19 cellular contexts compared by ENCODE assay signal in genomic region chr18:35171315-35171987, GRCh38.
DNase-seq lines count a peak whose midpoint lies in the region; ATAC-seq and TF ChIP-seq lines count a peak whose summit lies in the region.
"Had no signal": no experiment of that assay in that cellular context is flagged by ENCODE, and none has a peak within 500 bp of the region (broad histone marks: within the 10 kb centered on the region; RNA-seq: fewer than 3 reads in every experiment).

No MANE protein-coding gene starts in this region.

- peak overlapping the region; percentile 4 to 68 for H3K27ac Mint-ChIP-seq in activated naive CD4-positive, alpha-beta T cell treated with anti-CD3 and anti-CD28 coated beads, Interleukin-2, amount 50 U/mL, for 72 hours
- H3K27ac Mint-ChIP-seq in activated naive CD8-positive, alpha-beta T cell treated with anti-CD3 and anti-CD28 coated beads, Interleukin-2, amount 50 U/mL, for 24 hours = peak overlapping the region; percentile 82
- no peak overlapping the region for H3K27ac Mint-ChIP-seq in mesothelial cell of epicardium
- H3K27ac Mint-ChIP-seq: activated CD4-positive, alpha-beta T cell treated with anti-CD3 and anti-CD28 coated beads, Interleukin-2, amount 10 ng/mL, durations not matched to agents 7 days and 5 days; T-helper 1 cell treated with Interleukin-12 subunit alpha and Interleukin-12 subunit beta and Interleukin-4 antibody, amounts not matched to agents 30 μg/mL and 1 μg/mL, for 36 hours had no signal

- H3K4me3 ChIP-seq in tibial nerve = no peak overlapping the region
- H3K4me3 ChIP-seq: breast epithelium, gastrocnemius medialis, prostate gland, upper lobe of right lung had no signal

- H3K9me3 Mint-ChIP-seq in activated naive CD4-positive, alpha-beta T cell treated with anti-CD3 and anti-CD28 coated beads, Interleukin-2, amount 50 U/mL, for 72 hours = peaks cover 0 to 17% of the 10 kb centered on the region in 2 donors
- no peaks in the 10 kb centered on the region for H3K9me3 Mint-ChIP-seq in activated naive CD8-positive, alpha-beta T cell treated with anti-CD3 and anti-CD28 coated beads, Interleukin-2, amount 50 U/mL, for 24 hours
- H3K9me3 Mint-ChIP-seq in mesothelial cell of epicardium = peaks cover 6% of the 10 kb centered on the region

- H3K27ac ChIP-seq in tibial nerve = peak overlapping the region in 3 of 4 donors; percentile 50 to 64 (median 51)
- H3K27ac ChIP-seq: breast epithelium, gastrocnemius medialis, prostate gland, upper lobe of right lung had no signal

- in situ Hi-C loops in KBM-7 (cut with MboI; ENCODE audit: low pct_unique_long_range_greater_than_20kb, low sequenced_read_pairs) = no loop called here

- H3K4me3 Mint-ChIP-seq in activated naive CD8-positive, alpha-beta T cell treated with anti-CD3 and anti-CD28 coated beads, Interleukin-2, amount 50 U/mL, for 24 hours = no peak overlapping the region
- H3K4me3 Mint-ChIP-seq in mesothelial cell of epicardium = no peak overlapping the region
- H3K4me3 Mint-ChIP-seq: activated CD4-positive, alpha-beta T cell treated with anti-CD3 and anti-CD28 coated beads, Interleukin-2, amount 10 ng/mL, durations not matched to agents 7 days and 5 days; T-helper 1 cell treated with Interleukin-12 subunit alpha and Interleukin-12 subunit beta and Interleukin-4 antibody, amounts not matched to agents 30 μg/mL and 1 μg/mL, for 36 hours had no signal

- 30 to 45% methylated on average over 5 of the region's 5 CpGs for WGBS in tibial nerve, 2 donors

- peaks cover 0 to 37% (median 8%) of the 10 kb centered on the region in 4 donors for H3K4me1 ChIP-seq in tibial nerve
- H3K4me1 ChIP-seq: BE2C, prostate gland had no signal

- no peaks in the 10 kb centered on the region for H3K9me3 ChIP-seq in tibial nerve
- H3K9me3 ChIP-seq: BE2C, breast epithelium, gastrocnemius medialis, prostate gland, upper lobe of right lung had no signal

- H3K27me3 ChIP-seq in tibial nerve = no peaks in the 10 kb centered on the region
- H3K27me3 ChIP-seq: BE2C, breast epithelium, gastrocnemius medialis, upper lobe of right lung had no signal

- peak; percentile 71 to 77 for ATAC-seq in activated naive CD4-positive, alpha-beta T cell treated with anti-CD3 and anti-CD28 coated beads, Interleukin-2, amount 50 U/mL, for 72 hours
- peak; percentile 94 for ATAC-seq in activated naive CD8-positive, alpha-beta T cell treated with anti-CD3 and anti-CD28 coated beads, Interleukin-2, amount 50 U/mL, for 24 hours
- peak; percentile 87 for ATAC-seq in left lobe of liver

- no peak for TF ChIP-seq CTCF in tibial nerve (IDR thresholded peaks at IDR 0.05)
- TF ChIP-seq CTCF in mesothelial cell of epicardium (IDR thresholded peaks at IDR 0.05; ENCODE audit: unreplicated experiment) = no peak

- no peak for TF ChIP-seq EP300 in tibial nerve (IDR thresholded peaks at IDR 0.05)

- no peak for DNase-seq in activated naive CD4-positive, alpha-beta T cell treated with anti-CD3 and anti-CD28 coated beads, Interleukin-2, amount 50 U/mL, for 72 hours (ENCODE audit: low spot score in 2 of 2)
- no peak for DNase-seq in activated naive CD4-positive, alpha-beta T cell treated with anti-CD3 and anti-CD28 coated beads, Interleukin-2, amount 50 U/mL, for 16 hours
- DNase-seq in activated naive CD8-positive, alpha-beta T cell treated with anti-CD3 and anti-CD28 coated beads, Interleukin-2, amount 50 U/mL, for 24 hours = no peak
- DNase-seq in left lobe of liver (ENCODE audit: low spot score) (no peak), tibial nerve (ENCODE audit: low spot score in 2 of 2) (no peak), KBM-7 (no peak), mesothelial cell of epicardium (ENCODE audit: low spot score in 2 of 2, unreplicated experiment in 2 of 2) (no peak), DMS79 treated with DMSO at 0.1 percent for 48 hours (lab: John Stamatoyannopoulos, UW) (no peak)
- DNase-seq: activated CD4-positive, alpha-beta T cell treated with anti-CD3 and anti-CD28 coated beads, Interleukin-2, amount 10 ng/mL, durations not matched to agents 7 days and 5 days; BE2C; effector CD4-positive, alpha-beta T cell; gastrocnemius medialis; NCI-H1092 treated with DMSO at 0.1 percent for 48 hours; NCI-H446; stimulated activated CD4-positive, alpha-beta T cell treated with anti-CD3 and anti-CD28 coated beads, Interleukin-1b, Interleukin-23, amount 100 ng/mL, for 48 hours; upper lobe of right lung had no signal

- H3K27me3 Mint-ChIP-seq in activated naive CD8-positive, alpha-beta T cell treated with anti-CD3 and anti-CD28 coated beads, Interleukin-2, amount 50 U/mL, for 24 hours = no peaks in the 10 kb centered on the region
- H3K27me3 Mint-ChIP-seq in mesothelial cell of epicardium (ENCODE audit: low read depth) = no peaks in the 10 kb centered on the region
- H3K27me3 Mint-ChIP-seq: activated CD4-positive, alpha-beta T cell treated with anti-CD3 and anti-CD28 coated beads, Interleukin-2, amount 10 ng/mL, durations not matched to agents 7 days and 5 days had no signal

- H3K36me3 ChIP-seq in tibial nerve = no peaks in the 10 kb centered on the region
- H3K36me3 ChIP-seq: BE2C, breast epithelium, gastrocnemius medialis, prostate gland, upper lobe of right lung had no signal

- TF ChIP-seq POLR2A in tibial nerve (IDR thresholded peaks at IDR 0.05) = no peak

- H3K4me1 Mint-ChIP-seq in activated naive CD8-positive, alpha-beta T cell treated with anti-CD3 and anti-CD28 coated beads, Interleukin-2, amount 50 U/mL, for 24 hours = peaks cover 32% of the 10 kb centered on the region
- H3K4me1 Mint-ChIP-seq in mesothelial cell of epicardium = peaks cover 6% of the 10 kb centered on the region

- peaks cover 6% of the 10 kb centered on the region in 2 donors for H3K36me3 Mint-ChIP-seq in activated naive CD4-positive, alpha-beta T cell treated with anti-CD3 and anti-CD28 coated beads, Interleukin-2, amount 50 U/mL, for 72 hours
- H3K36me3 Mint-ChIP-seq in activated naive CD8-positive, alpha-beta T cell treated with anti-CD3 and anti-CD28 coated beads, Interleukin-2, amount 50 U/mL, for 24 hours (ENCODE audit: low read depth) = no peaks in the 10 kb centered on the region
- no peaks in the 10 kb centered on the region for H3K36me3 Mint-ChIP-seq in mesothelial cell of epicardium
